In genomic region chr9:98551511-98552286, GRCh38 we compare ENCODE assay signal across 15 cellular contexts.
DNase-seq lines count a peak whose midpoint lies in the region; ATAC-seq, FAIRE-seq and TF ChIP-seq lines count a peak whose summit lies in the region.
"Had no signal": no experiment of that assay in that cellular context is flagged by ENCODE, and none has a peak within 500 bp of the region (broad histone marks: within the 10 kb centered on the region; RNA-seq: fewer than 3 reads in every experiment).

No MANE protein-coding gene starts in this region.

- H3K36me3 Mint-ChIP-seq in endodermal cell (ENCODE audit: low read depth): no peaks in the 10 kb centered on the region
- H3K36me3 Mint-ChIP-seq: naive B cell had no signal

- no peak for FAIRE-seq in HepG2 (lab: Jason Lieb, UNC)
- FAIRE-seq: frontal cortex, kidney had no signal

- H3K9ac ChIP-seq in endodermal cell (ENCODE audit: extremely low read depth, low read length, poor library complexity, severe bottlenecking) (no peak overlapping the region), HepG2 (ENCODE audit: insufficient read depth, low read depth, low read length) (no peak overlapping the region)

- in situ Hi-C loops in HepG2 (cut with HindIII; ENCODE audit: extremely low pct_ligation_motif_present, low pct_unique_long_range_greater_than_20kb): no loop called here

- intact Hi-C loops in HepG2 (cut with micrococcal nuclease; ENCODE audit: unreplicated experiment): no loop called here

- no peaks in the 10 kb centered on the region for H3K79me2 ChIP-seq in HepG2 (ENCODE audit: insufficient read depth, low read length)

- no peak for TF ChIP-seq POLR2A in HepG2 (IDR thresholded peaks at IDR 0.05; ENCODE audit: insufficient read depth in 1 of 2, low read depth in 2 of 2, low read length in 2 of 2)

- H3K4me3 ChIP-seq in endodermal cell (ENCODE audit: low read length): no peak overlapping the region
- no peak overlapping the region for H3K4me3 ChIP-seq in HepG2 (replicated peaks in 1 of 3; ENCODE audit: insufficient read depth in 1 of 3, low read depth in 2 of 3, low read length in 3 of 3)
- H3K4me3 ChIP-seq: skin epidermis had no signal

- TF ChIP-seq RAD21 in HepG2 (CRISPR knock-in tag; IDR thresholded peaks at IDR 0.05): no peak

- DNase-seq in ELR (ENCODE audit: low read depth): peak; percentile 81
- DNase-seq in RWPE1 (ENCODE audit: low spot score): peak; percentile 63
- peak; percentile 50 for DNase-seq in endodermal cell
- peak; percentile 29 for DNase-seq in occipital lobe (lab: John Stamatoyannopoulos, UW)
- no peak for DNase-seq in cortex of kidney (lab: John Stamatoyannopoulos, UW)
- DNase-seq in activated naive CD4-positive, alpha-beta T cell treated with anti-CD3 and anti-CD28 coated beads, Interleukin-2, amount 50 U/mL, for 16 hours: no peak
- DNase-seq in HepG2 (ENCODE audit: low spot score): no peak
- DNase-seq in NCI-H2196 (lab: John Stamatoyannopoulos, UW; ENCODE audit: unreplicated experiment): no peak
- DNase-seq: activated CD4-positive, alpha-beta T cell treated with anti-CD3 and anti-CD28 coated beads for 4 hours; kidney; naive B cell; NCI-H1105 treated with DMSO at 0.1 percent for 48 hours; NCI-H526 treated with DMSO at 0.1 percent for 48 hours had no signal

- H3K4me2 ChIP-seq in HepG2 (ENCODE audit: low read depth, low read length): no peak overlapping the region

- CTCF ChIA-PET in RWPE1 (lab: Yijun Ruan, JAX): interaction anchor here (1.0 to 1.3 kb wide), 2 partner anchors 15 to 240 kb away, joined by 4 read pairs; no protein-coding TSS in a partner anchor
- CTCF ChIA-PET in HepG2 (lab: Yijun Ruan, JAX; ENCODE audit: low intra/inter-chr PET ratio, low total read pairs): no interaction called here

- no peak overlapping the region for H2AFZ ChIP-seq in HepG2 (ENCODE audit: low read length)

- H3K27me3 ChIP-seq in endodermal cell (ENCODE audit: control insufficient read depth, insufficient read depth, low read length, poor library complexity, severe bottlenecking): no peaks in the 10 kb centered on the region
- H3K27me3 ChIP-seq in HepG2 (ENCODE audit: control insufficient read depth in 1 of 2, insufficient read depth in 2 of 2, low read length in 2 of 2): peaks cover 0 to 10% of the 10 kb centered on the region in 2 experiments; a peak in 1 of 5 replicates

- H3K9me3 ChIP-seq in endodermal cell (ENCODE audit: control insufficient read depth, low read length) (no peaks in the 10 kb centered on the region), HepG2 (ENCODE audit: low read length) (no peaks in the 10 kb centered on the region)

- H3K27me3 Mint-ChIP-seq in endodermal cell (ENCODE audit: insufficient read depth): no peaks in the 10 kb centered on the region

- no TSS peak for BruUV-seq in HepG2 (replicated peaks; lab: Mats Ljungman, UMichigan)

- no peak overlapping the region for H3K4me3 Mint-ChIP-seq in endodermal cell
- H3K4me3 Mint-ChIP-seq: naive B cell had no signal

- no peaks in the 10 kb centered on the region for H3K4me1 Mint-ChIP-seq in endodermal cell
- H3K4me1 Mint-ChIP-seq: naive B cell had no signal

- H3K36me3 ChIP-seq in endodermal cell (ENCODE audit: control insufficient read depth, insufficient read depth, low read length): no peaks in the 10 kb centered on the region
- no peaks in the 10 kb centered on the region for H3K36me3 ChIP-seq in HepG2 (replicated peaks in 1 of 2; ENCODE audit: control insufficient read depth in 1 of 2, insufficient read depth in 2 of 2, low read length in 2 of 2)

- no peaks in the 10 kb centered on the region for H3K9me3 Mint-ChIP-seq in endodermal cell
- H3K9me3 Mint-ChIP-seq: naive B cell had no signal

- H3K4me1 ChIP-seq in endodermal cell (ENCODE audit: control insufficient read depth, insufficient read depth, low read length) (no peaks in the 10 kb centered on the region), HepG2 (ENCODE audit: insufficient read depth, low read length) (no peaks in the 10 kb centered on the region)

- H3K27ac ChIP-seq in RWPE1: no peak overlapping the region
- H3K27ac ChIP-seq in endodermal cell (ENCODE audit: low read depth, low read length): no peak overlapping the region
- H3K27ac ChIP-seq in HepG2 (ENCODE audit: extremely low read length, insufficient read depth, low read length): no peak overlapping the region
- H3K27ac ChIP-seq: skin epidermis had no signal

- no peak for ATAC-seq in HepG2

- no peak overlapping the region for H3K27ac Mint-ChIP-seq in endodermal cell
- H3K27ac Mint-ChIP-seq: naive B cell had no signal

- POLR2A ChIA-PET in RWPE1 (lab: Yijun Ruan, JAX; ENCODE audit: low non-redundant PET) (no interaction called here), HepG2 (lab: Yijun Ruan, JAX) (no interaction called here)

- H4K20me1 ChIP-seq in HepG2 (ENCODE audit: insufficient read depth, low read length): no peaks in the 10 kb centered on the region

- TF ChIP-seq CTCF in RWPE1 (conservative IDR thresholded peaks at IDR 0.05; ENCODE audit: low read depth) (no peak), endodermal cell (conservative IDR thresholded peaks at IDR 0.05) (no peak), HepG2 (CRISPR knock-in tag; IDR thresholded peaks at IDR 0.05) (no peak)

- TF ChIP-seq EP300 in HepG2 (IDR thresholded peaks at IDR 0.05; ENCODE audit: low read depth in 2 of 2, low read length in 2 of 2): no peak
- no peak for TF ChIP-seq EP300 in HepG2 (CRISPR knock-in tag; IDR thresholded peaks at IDR 0.05; ENCODE audit: borderline replicate concordance)

- 85 to 90% methylated on average over 11 of the region's 11 CpGs for WGBS in endodermal cell (ENCODE audit: insufficient coverage in 1 of 2, insufficient read length in 1 of 2), 2 experiments
- WGBS in HepG2 (ENCODE audit: low lambda C conversion rate): 31% methylated on average over 10 of the region's 11 CpGs

TF ChIP-seq in HepG2, 621 proteins besides CTCF, POLR2A, EP300 and RAD21:
- TF ChIP-seq RCOR2 (CRISPR knock-in tag; IDR thresholded peaks at IDR 0.05) (no peak), ZFP90 (CRISPR knock-in tag; IDR thresholded peaks at IDR 0.05; ENCODE audit: borderline replicate concordance) (no peak), HOXD1 (CRISPR knock-in tag; IDR thresholded peaks at IDR 0.05) (no peak), ZNF33A (CRISPR knock-in tag; IDR thresholded peaks at IDR 0.05; ENCODE audit: borderline replicate concordance) (no peak), ZFYVE20 (CRISPR knock-in tag; IDR thresholded peaks at IDR 0.05; ENCODE audit: borderline replicate concordance, low read depth) (no peak), CREB3 (CRISPR knock-in tag; IDR thresholded peaks at IDR 0.05) (no peak), KDM3A (CRISPR knock-in tag; IDR thresholded peaks at IDR 0.05; ENCODE audit: low read depth) (no peak), BHLHE40 (IDR thresholded peaks at IDR 0.05; ENCODE audit: low read length) (no peak), ZNF784 (CRISPR knock-in tag; IDR thresholded peaks at IDR 0.05; ENCODE audit: borderline replicate concordance) (no peak), ZNF766 (CRISPR knock-in tag; IDR thresholded peaks at IDR 0.05; ENCODE audit: borderline replicate concordance) (no peak), ZNF574 (CRISPR knock-in tag; IDR thresholded peaks at IDR 0.05) (no peak)

Comparison
In these comparisons a context has a peak if more than half of its experiments do, and no peak if none do; other contexts are left out.
1. DNase-seq: peak in ELR (single experiment), RWPE1 (single experiment), endodermal cell (single experiment) and occipital lobe (single experiment); none in cortex of kidney (single experiment), activated naive CD4-positive, alpha-beta T cell treated with anti-CD3 and anti-CD28 coated beads, Interleukin-2, amount 50 U/mL, for 16 hours (single experiment), HepG2 (single experiment) and NCI-H2196 (single experiment).